1 cellular context compared by ENCODE assay signal in the genomic region with DNA sequence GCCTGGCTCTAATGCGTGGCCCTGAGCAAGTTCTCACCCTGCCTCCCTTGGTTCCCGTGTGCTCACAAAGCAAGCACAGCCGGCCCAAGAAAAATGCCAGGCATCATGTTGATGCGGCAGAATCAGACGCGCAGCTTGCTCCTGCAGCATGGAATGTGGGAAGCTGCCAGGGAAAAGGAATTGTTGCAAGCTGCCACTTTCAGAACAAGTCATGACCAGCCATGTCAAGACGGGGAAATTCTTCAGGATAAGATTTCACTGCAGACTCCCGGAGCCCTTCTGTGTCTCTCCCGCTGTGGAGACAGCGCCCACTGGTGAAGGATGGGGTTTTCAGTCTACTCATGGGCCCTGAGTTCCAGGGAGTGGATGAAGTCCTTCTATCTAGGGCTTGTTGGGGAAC.
TF ChIP-seq lines count a peak whose summit lies in the region.

No MANE protein-coding gene starts in this region.

TF ChIP-seq in SK-N-SH treated with all-trans-retinoic acid at 6 μM for 48 hours, 23 proteins besides CTCF, POLR2A, EP300 and RAD21 (continued from another document):
- TF ChIP-seq CREB5 (CRISPR knock-in tag; IDR thresholded peaks at IDR 0.05; ENCODE audit: low read depth) (no peak), CSDC2 (CRISPR knock-in tag; IDR thresholded peaks at IDR 0.05) (no peak), RARB (CRISPR knock-in tag; IDR thresholded peaks at IDR 0.05) (no peak), SNAI2 (CRISPR knock-in tag; IDR thresholded peaks at IDR 0.05) (no peak)
TF ChIP-seq in SK-N-SH treated with all-trans-retinoic acid at 6 μM for 48 hours: peak in this region for 0.
